1 cellular context compared by ENCODE assay signal in genomic region chr11:6594142-6594768, GRCh38.
TF ChIP-seq lines count a peak whose summit lies in the region.

No MANE protein-coding gene starts in this region.

TF ChIP-seq in H1, 55 proteins besides CTCF, POLR2A, EP300 and RAD21:
- TF ChIP-seq CEBPB (IDR thresholded peaks at IDR 0.05; ENCODE audit: low read depth, low read length) (no peak), CREB1 (IDR thresholded peaks at IDR 0.05) (no peak), BCL11A (IDR thresholded peaks at IDR 0.05; ENCODE audit: low read depth in 2 of 2, low read length in 2 of 2) (no peak)
